19 cellular contexts compared by ENCODE assay signal in genomic region chr11:30046211-30046945, GRCh38. TPM values are rescaled to one million over a fixed set of nuclear protein-coding genes. Genes with fewer than 3 reads are reported as not detected.
DNase-seq lines count a peak whose midpoint lies in the region; TF ChIP-seq lines count a peak whose summit lies in the region.
"Had no signal": no experiment of that assay in that cellular context is flagged by ENCODE, and none has a peak within 500 bp of the region (broad histone marks: within the 10 kb centered on the region; RNA-seq: fewer than 3 reads in every experiment).

No MANE protein-coding gene starts in this region.

- no peaks in the 10 kb centered on the region for H3K9me3 ChIP-seq in HEK293 (ENCODE audit: control insufficient read depth, insufficient read depth, low read depth, low read length)
- H3K9me3 ChIP-seq: prostate gland had no signal

- no peak overlapping the region for H3K27ac ChIP-seq in HEK293 (ENCODE audit: extremely low read depth, low read depth, low read length)
- no peak overlapping the region for H3K27ac ChIP-seq in dorsolateral prefrontal cortex
- H3K27ac ChIP-seq: PC-9, prostate gland had no signal

- TF ChIP-seq CTCF in GM12872 (IDR thresholded peaks at IDR 0.05; ENCODE audit: insufficient read depth, low read depth, low read length) = peak; percentile 46
- no peak for TF ChIP-seq CTCF in HEK293 (tag by site-specific recombination; IDR thresholded peaks at IDR 0.05)
- no peak for TF ChIP-seq CTCF in dorsolateral prefrontal cortex (IDR thresholded peaks at IDR 0.05 in 54 of 56, conservative IDR thresholded peaks at IDR 0.05 in 2 of 56; ENCODE audit: low read depth in 1 of 56, partially characterized antibody in 56 of 56)

- POLR2A ChIA-PET in HEK293 (lab: Yijun Ruan, JAX) = no interaction called here

- DNase-seq in NCI-H774 (lab: John Stamatoyannopoulos, UW) = peak; percentile 47
- DNase-seq in iPS-NIHi11 (ENCODE audit: low spot score) = peak; percentile 48
- DNase-seq in 8988T = no peak
- DNase-seq in DMS53 (lab: John Stamatoyannopoulos, UW) = no peak
- DNase-seq in dorsolateral prefrontal cortex = no peak
- DNase-seq: activated CD4-positive, alpha-beta T cell treated with anti-CD3 and anti-CD28 coated beads for 1 hour; activated naive CD4-positive, alpha-beta T cell treated with anti-CD3 and anti-CD28 coated beads, Interleukin-2, amount 50 U/mL, for 16 hours; GOT3; hypothalamus; MV-4-11; NCI-H345; PC-9; stimulated activated CD4-positive, alpha-beta T cell treated with anti-CD3 and anti-CD28 coated beads, Interleukin-15, amount 100 ng/mL, for 24 hours; substantia nigra; T-cell had no signal

- CTCF ChIA-PET in HEK293 (lab: Yijun Ruan, JAX) = interaction anchor here (0.8 to 2.0 kb wide), 2 partner anchors 21 to 96 kb away, joined by 3 to 10 read pairs; no protein-coding TSS in a partner anchor

- H3K36me3 ChIP-seq in HEK293 (ENCODE audit: control insufficient read depth in 2 of 2, insufficient read depth in 1 of 2, low read length in 2 of 2) = no peaks in the 10 kb centered on the region
- H3K36me3 ChIP-seq: prostate gland had no signal

- no peak overlapping the region for H3K4me3 ChIP-seq in HEK293 (ENCODE audit: low read depth, low read length)
- H3K4me3 ChIP-seq in dorsolateral prefrontal cortex = no peak overlapping the region
- H3K4me3 ChIP-seq: PC-9, prostate gland had no signal

- intact Hi-C loops in dorsolateral prefrontal cortex (cut with DNase I) = no loop called here

- no peaks in the 10 kb centered on the region for H3K4me1 ChIP-seq in HEK293 (ENCODE audit: control insufficient read depth, insufficient read depth, low read length)
- H3K4me1 ChIP-seq: prostate gland had no signal

- H3K27me3 ChIP-seq in dorsolateral prefrontal cortex = no peaks in the 10 kb centered on the region

TF ChIP-seq in HEK293, 187 proteins besides CTCF, POLR2A, EP300 and RAD21:
- TF ChIP-seq ZNF654 (tag by site-specific recombination; IDR thresholded peaks at IDR 0.05; ENCODE audit: low read depth) = 0 out of 2 replicates have a peak, but pooled peaks have one; percentile 9
- no peak for TF ChIP-seq ZBTB10 (tag by site-specific recombination; IDR thresholded peaks at IDR 0.05)
- no peak for TF ChIP-seq ZNF266 (tag by site-specific recombination; IDR thresholded peaks at IDR 0.05; ENCODE audit: low read depth)
- no peak for TF ChIP-seq PRDM1 (tag by site-specific recombination; IDR thresholded peaks at IDR 0.05)
- no peak for TF ChIP-seq ZNF10 (tag by site-specific recombination; IDR thresholded peaks at IDR 0.05)
- TF ChIP-seq ZNF214 (tag by site-specific recombination; IDR thresholded peaks at IDR 0.05; ENCODE audit: borderline replicate concordance) = no peak
- no peak for TF ChIP-seq ZNF701 (tag by site-specific recombination; IDR thresholded peaks at IDR 0.05)

RNA-seq across cellular contexts. Expression of gene KCNA4, which starts 29.5 kb away (rescaled TPM):
- total RNA-seq in dorsolateral prefrontal cortex = 10 to 100 TPM in 118 of 120 experiments, 1 to 10 TPM in 2; 5.9 to 43.3 (median 21.1) TPM
- total RNA-seq: left lobe of liver, PC-9, T-cell had no signal

Comparison
In these comparisons a context has a peak if more than half of its experiments do, and no peak if none do; other contexts are left out.
1. DNase-seq: peak in NCI-H774 (single experiment) and iPS-NIHi11 (single experiment); none in 8988T (single experiment), DMS53 (single experiment) and dorsolateral prefrontal cortex (0 of 10).